ENCODE assay signal across 29 cellular contexts in the genomic region with DNA sequence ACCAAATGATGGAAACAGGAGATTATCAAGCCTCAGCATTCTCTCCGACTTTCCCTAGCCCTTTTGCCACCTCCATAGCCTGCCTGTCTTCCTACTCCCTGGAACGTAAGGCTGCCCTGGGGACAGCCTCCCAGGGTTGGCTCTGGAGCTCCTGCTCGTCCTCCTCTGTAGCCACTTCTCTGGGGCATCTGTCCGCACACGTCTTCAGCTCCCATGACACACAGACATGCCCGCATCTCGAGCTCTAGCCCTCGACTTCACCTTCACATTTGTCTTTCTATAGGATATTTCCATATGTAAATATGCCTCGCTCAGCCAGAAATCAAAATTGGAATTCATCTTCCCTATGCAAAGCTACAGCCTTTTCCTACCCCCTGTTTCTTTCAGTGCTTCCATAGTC.
"Had no signal": no experiment of that assay in that cellular context is flagged by ENCODE, and none has a peak within 500 bp of the region (broad histone marks: within the 10 kb centered on the region; RNA-seq: fewer than 3 reads in every experiment).

No MANE protein-coding gene starts in this region.

- H3K27ac ChIP-seq: adrenal gland, body of pancreas, neutrophil, ovary, prostate gland, thoracic aorta, upper lobe of right lung had no signal

- H3K9me3 Mint-ChIP-seq: activated CD8-positive, alpha-beta T cell treated with anti-CD3 and anti-CD28 coated beads for 36 hours; activated naive CD8-positive, alpha-beta T cell treated with anti-CD3 and anti-CD28 coated beads for 36 hours; nephron; stimulated activated naive CD8-positive, alpha-beta T cell treated with anti-CD3 and anti-CD28 coated beads, Interleukin-15, Interleukin-2, amounts not matched to agents 100 ng/mL and 50 ng/mL, for 24 hours had no signal

- H3K27ac Mint-ChIP-seq: activated CD8-positive, alpha-beta memory T cell treated with anti-CD3 and anti-CD28 coated beads, Interleukin-2, amount 10 ng/mL, durations not matched to agents 7 days and 5 days; activated CD8-positive, alpha-beta T cell treated with anti-CD3 and anti-CD28 coated beads for 36 hours; activated naive CD8-positive, alpha-beta T cell treated with anti-CD3 and anti-CD28 coated beads for 36 hours; stimulated activated naive CD8-positive, alpha-beta T cell treated with anti-CD3 and anti-CD28 coated beads, Interleukin-15, Interleukin-2, amounts not matched to agents 100 ng/mL and 50 ng/mL, for 24 hours; T-helper 17 cell had no signal

- H3K4me1 ChIP-seq: prostate gland had no signal

- H3K27me3 ChIP-seq: adrenal gland, body of pancreas, neutrophil, ovary, upper lobe of right lung had no signal

- H3K4me3 Mint-ChIP-seq: activated CD8-positive, alpha-beta memory T cell treated with anti-CD3 and anti-CD28 coated beads, Interleukin-2, amount 10 ng/mL, durations not matched to agents 7 days and 5 days; activated CD8-positive, alpha-beta T cell treated with anti-CD3 and anti-CD28 coated beads for 36 hours; activated naive CD8-positive, alpha-beta T cell treated with anti-CD3 and anti-CD28 coated beads for 36 hours; nephron; stimulated activated naive CD8-positive, alpha-beta T cell treated with anti-CD3 and anti-CD28 coated beads, Interleukin-15, Interleukin-2, amounts not matched to agents 100 ng/mL and 50 ng/mL, for 24 hours; T-helper 17 cell had no signal

- H3K4me3 ChIP-seq: adrenal gland, body of pancreas, ovary, prostate gland, smooth muscle cell, thoracic aorta, upper lobe of right lung had no signal

- H3K36me3 ChIP-seq: adrenal gland, ovary, prostate gland, thoracic aorta, upper lobe of right lung had no signal

- H3K4me2 ChIP-seq: smooth muscle cell had no signal

- DNase-seq: activated CD4-positive, alpha-beta T cell treated with anti-CD3 and anti-CD28 coated beads, Interleukin-2, amount 50 U/mL, for 1 hour; activated CD4-positive, CD25-positive, alpha-beta regulatory T cell treated with anti-CD3 and anti-CD28 coated beads, Interleukin-2, amount 50 U/mL, for 72 hours; activated CD8-positive, alpha-beta memory T cell treated with anti-CD3 and anti-CD28 coated beads, Interleukin-2, amount 10 ng/mL, durations not matched to agents 7 days and 5 days; activated CD8-positive, alpha-beta T cell treated with anti-CD3 and anti-CD28 coated beads for 36 hours; activated naive CD4-positive, alpha-beta T cell; activated naive CD8-positive, alpha-beta T cell treated with anti-CD3 and anti-CD28 coated beads for 36 hours; activated T-cell treated with anti-CD3 and anti-CD28 coated beads, Interleukin-2, amount 50 U/mL, for 48 hours; aorta; body of pancreas; effector CD8-positive, alpha-beta T cell; erythroblast; head of caudate nucleus; hippocampal formation; kidney; left colon; mammary epithelial cell; retina; stimulated activated CD4-positive, alpha-beta T cell treated with anti-CD3 and anti-CD28 coated beads, Interleukin-2, amount 100 ng/mL, for 48 hours; T-helper 17 cell; upper lobe of right lung had no signal

- H3K9me3 ChIP-seq: adrenal gland, body of pancreas, neutrophil, ovary, prostate gland, thoracic aorta, upper lobe of right lung had no signal

- ATAC-seq: activated CD8-positive, alpha-beta memory T cell treated with anti-CD3 and anti-CD28 coated beads, Interleukin-2, amount 10 ng/mL, durations not matched to agents 7 days and 5 days; activated CD8-positive, alpha-beta T cell treated with anti-CD3 and anti-CD28 coated beads for 36 hours; body of pancreas; left colon; SK-N-SH treated with all-trans-retinoic acid at 6 μM for 48 hours; T-helper 17 cell; upper lobe of right lung had no signal

- H3K27me3 Mint-ChIP-seq: activated CD8-positive, alpha-beta memory T cell treated with anti-CD3 and anti-CD28 coated beads, Interleukin-2, amount 10 ng/mL, durations not matched to agents 7 days and 5 days; activated CD8-positive, alpha-beta T cell treated with anti-CD3 and anti-CD28 coated beads for 36 hours; activated naive CD8-positive, alpha-beta T cell treated with anti-CD3 and anti-CD28 coated beads for 36 hours; stimulated activated naive CD8-positive, alpha-beta T cell treated with anti-CD3 and anti-CD28 coated beads, Interleukin-15, Interleukin-2, amounts not matched to agents 100 ng/mL and 50 ng/mL, for 24 hours; T-helper 17 cell had no signal
